In the genomic region with DNA sequence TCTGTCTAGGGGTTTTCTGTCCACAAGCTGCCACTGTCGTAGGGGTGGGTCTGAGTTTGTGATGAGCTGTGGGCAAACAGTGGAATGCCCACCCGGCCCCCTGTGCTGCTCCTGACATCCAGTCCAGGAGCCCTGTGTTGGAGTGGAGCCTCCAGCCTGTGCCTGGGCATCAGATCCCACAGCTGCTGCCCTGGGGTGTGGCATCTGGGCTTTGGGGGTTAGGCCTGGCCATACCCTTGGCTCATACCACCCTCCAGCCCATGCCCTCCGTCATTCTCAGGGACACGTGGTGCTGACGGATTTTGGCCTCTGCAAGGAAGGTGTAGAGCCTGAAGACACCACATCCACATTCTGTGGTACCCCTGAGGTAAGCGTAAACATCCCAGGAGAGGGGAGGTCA, we compare ENCODE assay signal across 24 cellular contexts. TPM values are rescaled to one million over a fixed set of nuclear protein-coding genes. Genes with fewer than 3 reads are reported as not detected.
"Had no signal": no experiment of that assay in that cellular context is flagged by ENCODE, and none has a peak within 500 bp of the region (broad histone marks: within the 10 kb centered on the region; RNA-seq: fewer than 3 reads in every experiment).

No MANE protein-coding gene starts in this region.

- H3K9me3 ChIP-seq: heart left ventricle, left lung, lower lobe of right lung, psoas muscle, suprapubic skin, thyroid gland had no signal

- FAIRE-seq: endometrium, frontal cortex, small intestine, urothelium cell line had no signal

- H3K27ac ChIP-seq: heart left ventricle, left lung, lower lobe of right lung, parathyroid adenoma, psoas muscle, suprapubic skin, thyroid gland had no signal

- H3K36me3 ChIP-seq: heart left ventricle, left lung, lower lobe of right lung, suprapubic skin, thyroid gland had no signal

- ATAC-seq: esophagus mucosa; heart left ventricle; left lung; lower lobe of right lung; natural killer cell treated with Interleukin-12 subunit alpha and Interleukin-12 subunit beta and Interleukin-15 and Interleukin-18, amount 100 ng/mL, for 72 hours; psoas muscle; sciatic nerve; stimulated activated naive CD8-positive, alpha-beta T cell treated with anti-CD3 and anti-CD28 coated beads, Interleukin-15, Interleukin-2, amounts not matched to agents 100 U/mL and 50 U/mL, for 24 hours had no signal

- H3K4me1 ChIP-seq: heart left ventricle, left lung, lower lobe of right lung, parathyroid adenoma, psoas muscle, suprapubic skin, thyroid gland had no signal

- H3K4me3 ChIP-seq: heart left ventricle, left lung, lower lobe of right lung, psoas muscle, suprapubic skin, thyroid gland had no signal

- H3K27me3 ChIP-seq: heart left ventricle, left lung, suprapubic skin, thyroid gland had no signal

- H3K9me3 Mint-ChIP-seq: memory B cell; mesothelial cell of epicardium; natural killer cell treated with Interleukin-12 subunit alpha and Interleukin-12 subunit beta and Interleukin-15 and Interleukin-18, amount 100 ng/mL, for 72 hours; type B pancreatic cell had no signal

- H3K4me3 Mint-ChIP-seq: memory B cell; mesothelial cell of epicardium; natural killer cell treated with Interleukin-12 subunit alpha and Interleukin-12 subunit beta and Interleukin-15 and Interleukin-18, amount 100 ng/mL, for 72 hours; type B pancreatic cell had no signal

- H3K4me1 Mint-ChIP-seq: memory B cell, mesothelial cell of epicardium had no signal

- H3K36me3 Mint-ChIP-seq: memory B cell; mesothelial cell of epicardium; natural killer cell treated with Interleukin-12 subunit alpha and Interleukin-12 subunit beta and Interleukin-15 and Interleukin-18, amount 100 ng/mL, for 72 hours; type B pancreatic cell had no signal

- DNase-seq: effector memory CD4-positive, alpha-beta T cell; heart left ventricle; hippocampal formation; islet precursor cell; left lung; lower lobe of right lung; psoas muscle; retina; small intestine; stimulated activated CD4-positive, alpha-beta T cell treated with anti-CD3 and anti-CD28 coated beads, Interleukin-2, amount 100 ng/mL, for 48 hours; stimulated activated naive CD8-positive, alpha-beta T cell treated with anti-CD3 and anti-CD28 coated beads, Interleukin-15, Interleukin-2, amounts not matched to agents 100 U/mL and 50 U/mL, for 24 hours; thyroid gland had no signal

- H3K9ac ChIP-seq: parathyroid adenoma had no signal

- H3K27ac Mint-ChIP-seq: mesothelial cell of epicardium; natural killer cell treated with Interleukin-12 subunit alpha and Interleukin-12 subunit beta and Interleukin-15 and Interleukin-18, amount 100 ng/mL, for 72 hours; type B pancreatic cell had no signal

RNA-seq across cellular contexts. Expression of a gene that starts 12.9 kb away (rescaled TPM):
- total RNA-seq: glomerular endothelial cell had no signal
